Comparison of ENCODE assay signal across 13 cellular contexts in the genomic region with DNA sequence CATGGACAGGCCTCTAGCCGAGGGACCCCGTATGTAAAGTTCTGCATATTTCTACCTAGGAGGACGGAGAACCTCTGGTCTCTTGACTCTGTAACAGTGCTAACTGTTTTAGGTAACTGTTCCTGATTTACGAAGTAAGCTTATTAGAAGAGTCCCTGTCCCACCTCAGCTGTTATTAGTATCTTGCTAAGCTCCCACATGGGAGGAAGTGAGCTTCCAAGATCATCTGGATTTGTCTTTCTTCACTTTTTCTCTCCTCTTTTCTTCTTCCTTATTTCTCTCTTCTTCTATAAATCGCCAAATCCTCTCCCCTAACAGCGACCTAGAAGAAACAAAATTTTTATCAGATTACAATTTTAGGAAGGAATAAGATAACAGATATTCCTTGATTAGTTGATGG. TPM values are rescaled to one million over a fixed set of nuclear protein-coding genes. Genes with fewer than 3 reads are reported as not detected.
DNase-seq lines count a peak whose midpoint lies in the region; ATAC-seq and TF ChIP-seq lines count a peak whose summit lies in the region.
"Had no signal": no experiment of that assay in that cellular context is flagged by ENCODE, and none has a peak within 500 bp of the region (broad histone marks: within the 10 kb centered on the region; RNA-seq: fewer than 3 reads in every experiment).

No MANE protein-coding gene starts in this region.

- DNase-seq in NCI-H82 (lab: John Stamatoyannopoulos, UW) (peak; percentile 34), NCI-H82 treated with DMSO at 0.1 percent for 48 hours (lab: John Stamatoyannopoulos, UW; ENCODE audit: unreplicated experiment) (no peak), GM12864 (ENCODE audit: low read depth) (no peak), naive B cell (no peak), cerebellar cortex (ENCODE audit: low spot score) (no peak), suprapubic skin (ENCODE audit: low spot score in 2 of 2) (no peak)
- DNase-seq in activated CD4-positive, alpha-beta memory T cell treated with anti-CD3 and anti-CD28 coated beads, Interleukin-2, amount 10 ng/mL, durations not matched to agents 7 days and 5 days, result no peak
- DNase-seq: dorsolateral prefrontal cortex, KBM-7, WERI-Rb-1 had no signal

- WGBS in suprapubic skin, result 85% methylated on average over 6 of the region's 6 CpGs

- H3K4me1 Mint-ChIP-seq in activated CD4-positive, alpha-beta memory T cell treated with anti-CD3 and anti-CD28 coated beads, Interleukin-2, amount 10 ng/mL, durations not matched to agents 7 days and 5 days, result peaks cover 43% of the 10 kb centered on the region
- peaks cover 57 to 65% (median 64%) of the 10 kb centered on the region in 3 donors for H3K4me1 Mint-ChIP-seq in naive B cell

- H3K27me3 ChIP-seq in suprapubic skin, result no peaks in the 10 kb centered on the region
- H3K27me3 ChIP-seq: dorsolateral prefrontal cortex had no signal

- H3K4me3 ChIP-seq in GM12864 (ENCODE audit: low read depth, low read length), result peak overlapping the region; percentile 59
- H3K4me3 ChIP-seq in suprapubic skin, result no peak overlapping the region

- ATAC-seq in naive B cell (ENCODE audit: low read depth in 2 of 2) (no peak), HG03025 (IDR thresholded peaks at IDR 0.05; ENCODE audit: low FRiP score, unreplicated experiment) (no peak)

- peak overlapping the region; percentile 97 for H3K4me3 Mint-ChIP-seq in activated CD4-positive, alpha-beta memory T cell treated with anti-CD3 and anti-CD28 coated beads, Interleukin-2, amount 10 ng/mL, durations not matched to agents 7 days and 5 days
- peak overlapping the region; percentile 86 to 98 (median 92) for H3K4me3 Mint-ChIP-seq in naive B cell

- H3K27ac ChIP-seq in suprapubic skin, result no peak overlapping the region
- H3K27ac ChIP-seq: 22Rv1, dorsolateral prefrontal cortex, WERI-Rb-1 had no signal

- no peaks in the 10 kb centered on the region for H3K4me1 ChIP-seq in suprapubic skin

- H3K9me3 ChIP-seq in suprapubic skin, result no peaks in the 10 kb centered on the region

- no peaks in the 10 kb centered on the region for H3K9me3 Mint-ChIP-seq in activated CD4-positive, alpha-beta memory T cell treated with anti-CD3 and anti-CD28 coated beads, Interleukin-2, amount 10 ng/mL, durations not matched to agents 7 days and 5 days
- peaks cover 0 to 2% (median 0%) of the 10 kb centered on the region in 7 donors for H3K9me3 Mint-ChIP-seq in naive B cell

- POLR2A ChIA-PET in activated CD4-positive, alpha-beta memory T cell treated with anti-CD3 and anti-CD28 coated beads, Interleukin-2, amount 10 ng/mL, durations not matched to agents 7 days and 5 days (lab: Charles Lee), result interaction anchor here (0.6 to 8.1 kb wide), 11 partner anchors 11 to 1329 kb away, joined by 3 to 170 read pairs (median 5); a partner anchor contains a TSS

- no peaks in the 10 kb centered on the region for H3K36me3 ChIP-seq in suprapubic skin
- H3K36me3 ChIP-seq: WERI-Rb-1 had no signal

- H3K27me3 Mint-ChIP-seq in activated CD4-positive, alpha-beta memory T cell treated with anti-CD3 and anti-CD28 coated beads, Interleukin-2, amount 10 ng/mL, durations not matched to agents 7 days and 5 days, result no peaks in the 10 kb centered on the region
- H3K27me3 Mint-ChIP-seq in naive B cell, result no peaks in the 10 kb centered on the region

- CTCF ChIA-PET in activated CD4-positive, alpha-beta memory T cell treated with anti-CD3 and anti-CD28 coated beads, Interleukin-2, amount 10 ng/mL, durations not matched to agents 7 days and 5 days (lab: Charles Lee), result interaction anchor here (0.7 kb wide), 1 partner anchor 90 kb away, joined by 5 read pairs; no protein-coding TSS in a partner anchor

- H3K27ac Mint-ChIP-seq in activated CD4-positive, alpha-beta memory T cell treated with anti-CD3 and anti-CD28 coated beads, Interleukin-2, amount 10 ng/mL, durations not matched to agents 7 days and 5 days, result peak overlapping the region; percentile 97
- H3K27ac Mint-ChIP-seq in naive B cell, result peak overlapping the region; percentile 56 to 96 (median 78)

- peaks cover 82% of the 10 kb centered on the region for H3K36me3 Mint-ChIP-seq in activated CD4-positive, alpha-beta memory T cell treated with anti-CD3 and anti-CD28 coated beads, Interleukin-2, amount 10 ng/mL, durations not matched to agents 7 days and 5 days (ENCODE audit: low read depth)
- peaks cover 56 to 58% of the 10 kb centered on the region in 2 donors for H3K36me3 Mint-ChIP-seq in naive B cell

- no peak for TF ChIP-seq CTCF in GM12864 (IDR thresholded peaks at IDR 0.05; ENCODE audit: low read depth, low read length, missing control alignments)
- no peak for TF ChIP-seq CTCF in suprapubic skin (IDR thresholded peaks at IDR 0.05)

- TF ChIP-seq EP300 in suprapubic skin (IDR thresholded peaks at IDR 0.05), result no peak

- no peak for TF ChIP-seq POLR2A in suprapubic skin (IDR thresholded peaks at IDR 0.05)

RNA-seq across cellular contexts. Expression of a gene that starts 4.4 kb away (rescaled TPM):
- total RNA-seq in activated CD4-positive, alpha-beta memory T cell treated with anti-CD3 and anti-CD28 coated beads, Interleukin-2, amount 10 ng/mL, durations not matched to agents 7 days and 5 days, result 100 to 1,000 TPM; 657 to 659 TPM
- polyA plus RNA-seq in naive B cell (ENCODE audit: low read depth in 6 of 6), result 1,000 to 10,000 TPM; 1,145 to 1,609 (median 1,337) TPM
- 10 to 100 TPM in 2 of 4 donors, 1 to 10 TPM in 2; 6.2 to 11.1 (median 9.3) TPM for total RNA-seq in suprapubic skin
- total RNA-seq: G401 had no signal

Comparison
In these comparisons a context has a peak if more than half of its experiments do, and no peak if none do; other contexts are left out.
1. RNA of a gene that starts 4.4 kb away (total RNA-seq): 657 to 659 TPM in activated CD4-positive, alpha-beta memory T cell treated with anti-CD3 and anti-CD28 coated beads, Interleukin-2, amount 10 ng/mL, durations not matched to agents 7 days and 5 days; 6.2 to 11.1 TPM in suprapubic skin; every median in the first group is over 10 times any median in the second.